Comparison of ENCODE assay signal across 27 cellular contexts in genomic region chr10:85874208-85874607, GRCh38.
"Had no signal": no experiment of that assay in that cellular context is flagged by ENCODE, and none has a peak within 500 bp of the region (broad histone marks: within the 10 kb centered on the region; RNA-seq: fewer than 3 reads in every experiment).

No MANE protein-coding gene starts in this region.

- H3K9me3 ChIP-seq: gastrocnemius medialis, mucosa of descending colon, neutrophil, right lobe of liver, suprapubic skin, transverse colon, upper lobe of right lung, uterus had no signal

- H3K79me2 ChIP-seq: hepatocyte, parathyroid adenoma had no signal

- H3K36me3 Mint-ChIP-seq: mesothelial cell of epicardium; natural killer cell treated with Interleukin-12 subunit alpha and Interleukin-12 subunit beta and Interleukin-15 and Interleukin-18, amount 100 ng/mL, for 72 hours had no signal

- H3K36me3 ChIP-seq: gastrocnemius medialis, heart left ventricle, neutrophil, right lobe of liver, suprapubic skin, transverse colon, upper lobe of right lung, uterus had no signal

- H3K4me1 Mint-ChIP-seq: mesothelial cell of epicardium; neural crest cell; stimulated activated naive CD8-positive, alpha-beta T cell treated with anti-CD3 and anti-CD28 coated beads, Interleukin-15, amount 100 ng/mL, for 72 hours had no signal

- H3K4me3 ChIP-seq: coronary artery, gastrocnemius medialis, heart left ventricle, hepatocyte, lung, mucosa of descending colon, right lobe of liver, suprapubic skin, transverse colon, upper lobe of right lung, uterus had no signal

- H3K4me3 Mint-ChIP-seq: effector memory CD8-positive, alpha-beta T cell; mesothelial cell of epicardium; naive B cell; natural killer cell treated with Interleukin-12 subunit alpha and Interleukin-12 subunit beta and Interleukin-15 and Interleukin-18, amount 100 ng/mL, for 72 hours; neural crest cell; stimulated activated naive CD8-positive, alpha-beta T cell treated with anti-CD3 and anti-CD28 coated beads, Interleukin-15, amount 100 ng/mL, for 72 hours had no signal

- H3K27ac ChIP-seq: coronary artery, gastrocnemius medialis, heart left ventricle, hepatocyte, neutrophil, parathyroid adenoma, right lobe of liver, suprapubic skin, transverse colon, upper lobe of right lung, uterus had no signal

- ATAC-seq: effector memory CD8-positive, alpha-beta T cell; gastrocnemius medialis; heart left ventricle; left lobe of liver; mucosa of descending colon; natural killer cell treated with Interleukin-12 subunit alpha and Interleukin-12 subunit beta and Interleukin-15 and Interleukin-18, amount 100 ng/mL, for 72 hours; right lobe of liver; stimulated activated naive CD8-positive, alpha-beta T cell treated with anti-CD3 and anti-CD28 coated beads, Interleukin-15, amount 100 ng/mL, for 72 hours; upper lobe of right lung had no signal

- H3K27ac Mint-ChIP-seq: effector memory CD8-positive, alpha-beta T cell; mesothelial cell of epicardium; naive B cell; natural killer cell treated with Interleukin-12 subunit alpha and Interleukin-12 subunit beta and Interleukin-15 and Interleukin-18, amount 100 ng/mL, for 72 hours; progenitor cell of endocrine pancreas; stimulated activated naive CD8-positive, alpha-beta T cell treated with anti-CD3 and anti-CD28 coated beads, Interleukin-15, amount 100 ng/mL, for 72 hours had no signal

- H3K4me2 ChIP-seq: hepatocyte had no signal

- H3K9ac ChIP-seq: parathyroid adenoma had no signal

- H3K27me3 Mint-ChIP-seq: stimulated activated naive CD8-positive, alpha-beta T cell treated with anti-CD3 and anti-CD28 coated beads, Interleukin-15, amount 100 ng/mL, for 72 hours had no signal

- DNase-seq: effector memory CD8-positive, alpha-beta T cell; gastrocnemius medialis; heart left ventricle; kidney; mesenchymal stem cell; mucosa of descending colon; naive B cell; right lobe of liver; small intestine; stimulated activated CD4-positive, alpha-beta T cell treated with anti-CD3 and anti-CD28 coated beads, Interleukin-15, amount 100 ng/mL, for 24 hours; stimulated activated CD4-positive, alpha-beta T cell treated with anti-CD3 and anti-CD28 coated beads, Interleukin-2, amount 100 ng/mL, for 48 hours; stimulated activated naive CD4-positive, alpha-beta T cell; stimulated activated naive CD8-positive, alpha-beta T cell treated with anti-CD3 and anti-CD28 coated beads, Interleukin-15, amount 100 ng/mL, for 72 hours; transverse colon; upper lobe of right lung; uterus had no signal

- H2AFZ ChIP-seq: hepatocyte, parathyroid adenoma had no signal

- H3K27me3 ChIP-seq: gastrocnemius medialis, heart left ventricle, hepatocyte, neutrophil, right lobe of liver, suprapubic skin, transverse colon, upper lobe of right lung, uterus had no signal
